ENCODE assay signal across 11 cellular contexts in genomic region chr1:16151200-16151708, GRCh38. TPM values are rescaled to one million over a fixed set of nuclear protein-coding genes. Genes with fewer than 3 reads are reported as not detected.
DNase-seq lines count a peak whose midpoint lies in the region; ATAC-seq, FAIRE-seq and TF ChIP-seq lines count a peak whose summit lies in the region.
"Had no signal": no experiment of that assay in that cellular context is flagged by ENCODE, and none has a peak within 500 bp of the region (broad histone marks: within the 10 kb centered on the region; RNA-seq: fewer than 3 reads in every experiment).

No MANE protein-coding gene starts in this region.

- TF ChIP-seq POLR2A in heart left ventricle (IDR thresholded peaks at IDR 0.05) = no peak

- no peak for FAIRE-seq in urothelium cell line (lab: Jason Lieb, UNC)

- WGBS in heart left ventricle, 4 donors = 22 to 27% (median 27%) methylated on average over 7 of the region's 7 CpGs
- WGBS in SK-N-SH (ENCODE audit: low lambda C conversion rate) = 31% methylated on average over 4 of the region's 7 CpGs
- 60% methylated on average over 7 of the region's 7 CpGs for WGBS in hepatocyte (ENCODE audit: low lambda C conversion rate, missing lambda C conversion rate)

- H2AFZ ChIP-seq in SK-N-SH (ENCODE audit: low read depth) (no peak overlapping the region), hepatocyte (no peak overlapping the region)

- H4K20me1 ChIP-seq in SK-N-SH (ENCODE audit: insufficient read depth) = peaks cover 10% of the 10 kb centered on the region; the same call in 1 of the 2 replicates
- H4K20me1 ChIP-seq in hepatocyte (ENCODE audit: insufficient read depth, poor library complexity, severe bottlenecking) = no peaks in the 10 kb centered on the region

- ATAC-seq in heart left ventricle = peak in 2 of 4 donors; percentile 10 to 23
- ATAC-seq in Right ventricle myocardium superior (ENCODE audit: poor library complexity) = no peak
- ATAC-seq in GM21367 (IDR thresholded peaks at IDR 0.05; ENCODE audit: unreplicated experiment) = no peak
- no peak for ATAC-seq in GM19023 (IDR thresholded peaks at IDR 0.05; ENCODE audit: unreplicated experiment)

- peaks cover 12 to 79% (median 69%) of the 10 kb centered on the region in 12 donors for H3K4me1 ChIP-seq in heart left ventricle
- peaks cover 35 to 59% of the 10 kb centered on the region in 2 experiments; a peak in 3 of 4 replicates for H3K4me1 ChIP-seq in SK-N-SH (ENCODE audit: control insufficient read depth in 1 of 2, insufficient read depth in 2 of 2, low read depth in 1 of 2, low read length in 1 of 2)
- peaks cover 57% of the 10 kb centered on the region for H3K4me1 ChIP-seq in hepatocyte (ENCODE audit: insufficient read depth)

- peaks cover 35% of the 10 kb centered on the region for H3F3A ChIP-seq in SK-N-SH (replicated peaks; ENCODE audit: insufficient read depth)

- H3K79me2 ChIP-seq in SK-N-SH (ENCODE audit: insufficient read depth) (peaks cover 94% of the 10 kb centered on the region), hepatocyte (peaks cover 69% of the 10 kb centered on the region)

- H3K36me3 ChIP-seq in heart left ventricle (peaks cover 5 to 37% (median 29%) of the 10 kb centered on the region in 9 donors), SK-N-SH (replicated peaks in 1 of 2; ENCODE audit: control insufficient read depth in 1 of 2, insufficient read depth in 2 of 2, low read length in 1 of 2) (peaks cover 26 to 33% of the 10 kb centered on the region in 2 experiments), hepatocyte (replicated peaks; ENCODE audit: insufficient read depth, low read depth) (no peaks in the 10 kb centered on the region)
- H3K36me3 ChIP-seq: neutrophil had no signal

- peak in 1 of 12 donors; percentile 29 for TF ChIP-seq CTCF in heart left ventricle (IDR thresholded peaks at IDR 0.05)
- peak; percentile 18; the same call in 1 of the 2 replicates for TF ChIP-seq CTCF in SK-N-SH (IDR thresholded peaks at IDR 0.05)
- peak; percentile 4 for TF ChIP-seq CTCF in hepatocyte (IDR thresholded peaks at IDR 0.05; ENCODE audit: poor library complexity)

- intact Hi-C loops in heart left ventricle (cut with DNase I) (loop anchor here in 3 of 10 donors (5.0 kb wide), 2 partner anchors 36 to 69 kb away; no protein-coding TSS in a partner anchor), Right ventricle myocardium superior (cut with DNase I) (no loop called here)

- DNase-seq in heart left ventricle (peak in 3 of 5 donors; percentile 55 to 62 (median 59)), Right ventricle myocardium superior (no peak), SK-N-SH (peak; percentile 59), hepatocyte (ENCODE audit: low spot score) (no peak), urothelium cell line (ENCODE audit: low spot score) (peak; percentile 42)
- no peak for DNase-seq in stimulated activated CD8-positive, alpha-beta memory T cell treated with anti-CD3 and anti-CD28 coated beads, Interleukin-4, amount 100 ng/mL, for 48 hours
- DNase-seq: anterior cingulate cortex; CD4-positive, CD25-positive, alpha-beta regulatory T cell had no signal

- TF ChIP-seq RAD21 in SK-N-SH (IDR thresholded peaks at IDR 0.05; ENCODE audit: low read length) = peak; percentile 26; the same call in 1 of the 2 replicates

- CTCF ChIA-PET in SK-N-SH (lab: Yijun Ruan, JAX) = interaction anchor here (1.1 to 8.8 kb wide), 6 partner anchors 11 to 77 kb away, joined by 4 to 125 read pairs (median 6); partner anchors contain the start of gene FAM131C

- H3K9me2 ChIP-seq in SK-N-SH (no peaks in the 10 kb centered on the region), hepatocyte (replicated peaks; ENCODE audit: insufficient read depth) (no peaks in the 10 kb centered on the region)

- H3K4me2 ChIP-seq in SK-N-SH (peak overlapping the region; percentile 98), hepatocyte (peak overlapping the region; percentile 97)

- H3K27me3 ChIP-seq in heart left ventricle (peaks cover 0 to 13% (median 0%) of the 10 kb centered on the region in 9 donors), SK-N-SH (ENCODE audit: insufficient read depth) (no peaks in the 10 kb centered on the region), hepatocyte (no peaks in the 10 kb centered on the region)

- peak in 1 of 2 experiments; percentile 34; a peak in 1 of 4 replicates for TF ChIP-seq EP300 in SK-N-SH (IDR thresholded peaks at IDR 0.05; ENCODE audit: borderline replicate concordance in 1 of 2, low read depth in 1 of 2, low read length in 1 of 2)

- H3K9ac ChIP-seq in SK-N-SH = peak overlapping the region; percentile 94

- peak overlapping the region in 11 of 12 donors; percentile 38 to 96 (median 92) for H3K27ac ChIP-seq in heart left ventricle
- peak overlapping the region; percentile 71 to 75 for H3K27ac ChIP-seq in SK-N-SH (ENCODE audit: low read depth in 2 of 2, low read length in 1 of 2)
- peak overlapping the region; percentile 55 for H3K27ac ChIP-seq in hepatocyte
- H3K27ac ChIP-seq: neutrophil had no signal

- peak overlapping the region in 3 of 12 donors; percentile 19 to 90 (median 88) for H3K4me3 ChIP-seq in heart left ventricle
- peak overlapping the region in 1 of 2 experiments; percentile 0; a peak in 1 of 4 replicates for H3K4me3 ChIP-seq in SK-N-SH (ENCODE audit: low read depth in 2 of 2, low read length in 1 of 2)
- no peak overlapping the region for H3K4me3 ChIP-seq in hepatocyte

- POLR2A ChIA-PET in SK-N-SH (lab: Yijun Ruan, JAX) = no interaction called here

- H3K9me3 ChIP-seq in heart left ventricle (no peaks in the 10 kb centered on the region), SK-N-SH (no peaks in the 10 kb centered on the region), hepatocyte (ENCODE audit: low read depth) (no peaks in the 10 kb centered on the region)
- H3K9me3 ChIP-seq: neutrophil had no signal

TF ChIP-seq in SK-N-SH, 30 proteins besides CTCF, POLR2A, EP300 and RAD21:
- TF ChIP-seq SMC3 (IDR thresholded peaks at IDR 0.05; ENCODE audit: low read depth, low read length) (no peak), POLR2AphosphoS5 (IDR thresholded peaks at IDR 0.05; ENCODE audit: low read depth, low read length) (no peak), USF1 (IDR thresholded peaks at IDR 0.05; ENCODE audit: borderline replicate concordance, low read depth) (no peak), NFIC (IDR thresholded peaks at IDR 0.05; ENCODE audit: borderline replicate concordance) (peak; percentile 76; the same call in 1 of the 2 replicates), MAX (IDR thresholded peaks at IDR 0.05; ENCODE audit: low read depth) (peak; percentile 62), TCF12 (IDR thresholded peaks at IDR 0.05) (peak; percentile 84)

RNA-seq across cellular contexts. Expression of gene EPHA2, which starts 4.6 kb away (rescaled TPM):
- 10 to 100 TPM in 8 of 9 donors, 1 to 10 TPM in 1; 7.6 to 34.7 (median 14.8) TPM for total RNA-seq in heart left ventricle
- polyA plus RNA-seq in heart left ventricle = 10 to 100 TPM in 1 of 2 donors, 1 to 10 TPM in 1; 5.6 to 14.0 TPM
- total RNA-seq in Right ventricle myocardium superior = 7.3 TPM
- 82.2 and 126 TPM in 2 replicates for polyA plus RNA-seq in SK-N-SH (2012; rRNA removed)
- polyA plus RNA-seq in SK-N-SH (2012; cell fraction: cytosol; rRNA removed) = 47.2 and 71.1 TPM in 2 replicates
- 164 and 170 TPM in 2 replicates for polyA plus RNA-seq in SK-N-SH (2012; cell fraction: nucleus; rRNA removed)
- total RNA-seq in hepatocyte = 26.7 and 27.3 TPM in 2 replicates
- polyA plus RNA-seq in hepatocyte = 20.0 and 20.4 TPM in 2 replicates
- total RNA-seq: CD4-positive, CD25-positive, alpha-beta regulatory T cell had no signal
- polyA plus RNA-seq: CD4-positive, CD25-positive, alpha-beta regulatory T cell had no signal

Comparison
In these comparisons a context has a peak if more than half of its experiments do, and no peak if none do; other contexts are left out.
1. DNase-seq: peak in heart left ventricle (3 of 5), SK-N-SH (single experiment) and urothelium cell line (single experiment); none in Right ventricle myocardium superior (single experiment), hepatocyte (single experiment) and stimulated activated CD8-positive, alpha-beta memory T cell treated with anti-CD3 and anti-CD28 coated beads, Interleukin-4, amount 100 ng/mL, for 48 hours (single experiment).
2. Peak in every context shown above with its lines, with median percentiles within 50 percentile points of each other: H3K27ac ChIP-seq.